13 cellular contexts compared by ENCODE assay signal in genomic region chr2:20574423-20574911, GRCh38.
A peak's percentile ranks its signal among the peaks of the same experiment; 100 is the strongest.
DNase-seq lines count a peak whose midpoint lies in the region; ATAC-seq and TF ChIP-seq lines count a peak whose summit lies in the region.
"Had no signal": no experiment of that assay in that cellular context is flagged by ENCODE, and none has a peak within 500 bp of the region (broad histone marks: within the 10 kb centered on the region; RNA-seq: fewer than 3 reads in every experiment).

No MANE protein-coding gene starts in this region.

- no peaks in the 10 kb centered on the region for H3K36me3 ChIP-seq in BLaER1 treated with 17β-estradiol and CSF1 and Interleukin-3, amounts not matched to agents 10 nM and 100 nM
- no peaks in the 10 kb centered on the region for H3K36me3 ChIP-seq in gastrocnemius medialis

- no peak overlapping the region for H3K9ac ChIP-seq in BLaER1 treated with 17β-estradiol and CSF1 and Interleukin-3, amounts not matched to agents 10 nM and 100 nM

- H3K36me3 Mint-ChIP-seq in activated T-helper 17 cell treated with anti-CD3 and anti-CD28 coated beads, Interleukin-2, amount 50 U/mL, for 72 hours (ENCODE audit: low read depth) = no peaks in the 10 kb centered on the region

- H3K27ac Mint-ChIP-seq in activated T-helper 17 cell treated with anti-CD3 and anti-CD28 coated beads, Interleukin-2, amount 50 U/mL, for 72 hours = peak overlapping the region; percentile 94
- H3K27ac Mint-ChIP-seq: activated B cell treated with CpG ODN at 0.5 μM for 24 hours had no signal

- no peaks in the 10 kb centered on the region for H3K27me3 Mint-ChIP-seq in activated T-helper 17 cell treated with anti-CD3 and anti-CD28 coated beads, Interleukin-2, amount 50 U/mL, for 72 hours
- H3K27me3 Mint-ChIP-seq: activated B cell treated with CpG ODN at 0.5 μM for 24 hours had no signal

- no peak for ATAC-seq in activated T-helper 17 cell treated with anti-CD3 and anti-CD28 coated beads, Interleukin-2, amount 50 U/mL, for 72 hours (replicated peaks)
- no peak for ATAC-seq in gastrocnemius medialis
- ATAC-seq in HG03135 (IDR thresholded peaks at IDR 0.05; ENCODE audit: unreplicated experiment) = no peak
- ATAC-seq in HG02840 (IDR thresholded peaks at IDR 0.05; ENCODE audit: low FRiP score, unreplicated experiment) = no peak

- no peak overlapping the region for H3K4me3 ChIP-seq in BLaER1 treated with 17β-estradiol and CSF1 and Interleukin-3, amounts not matched to agents 10 nM and 100 nM
- H3K4me3 ChIP-seq in gastrocnemius medialis = no peak overlapping the region

- H3K4me3 Mint-ChIP-seq in activated T-helper 17 cell treated with anti-CD3 and anti-CD28 coated beads, Interleukin-2, amount 50 U/mL, for 72 hours = no peak overlapping the region
- H3K4me3 Mint-ChIP-seq: activated B cell treated with CpG ODN at 0.5 μM for 24 hours had no signal

- no peak overlapping the region for H3K27ac ChIP-seq in BLaER1 treated with 17β-estradiol and CSF1 and Interleukin-3, amounts not matched to agents 10 nM and 100 nM
- H3K27ac ChIP-seq in layer of hippocampus (ENCODE audit: low read depth, low read length) (peak overlapping the region; percentile 79), gastrocnemius medialis (peak overlapping the region in 3 of 4 donors; percentile 56 to 71 (median 64))

- peak overlapping the region; percentile 30 to 98 (median 89); a peak in 21 of 22 replicates for H3K4me2 ChIP-seq in BLaER1 treated with 17β-estradiol and CSF1 and Interleukin-3, amounts not matched to agents 10 nM and 100 nM

- peaks cover 0 to 4% (median 0%) of the 10 kb centered on the region in 11 experiments; a peak in 1 of 22 replicates for H4K20me1 ChIP-seq in BLaER1 treated with 17β-estradiol and CSF1 and Interleukin-3, amounts not matched to agents 10 nM and 100 nM

- no peak for TF ChIP-seq CTCF in gastrocnemius medialis (IDR thresholded peaks at IDR 0.05 in 4 of 5, conservative IDR thresholded peaks at IDR 0.05 in 1 of 5)

- intact Hi-C loops in gastrocnemius medialis (cut with DNase I; ENCODE audit: low total_unique reads) = no loop called here

- H3K27me3 ChIP-seq in BLaER1 treated with 17β-estradiol and CSF1 and Interleukin-3, amounts not matched to agents 10 nM and 100 nM = no peaks in the 10 kb centered on the region
- no peaks in the 10 kb centered on the region for H3K27me3 ChIP-seq in layer of hippocampus (ENCODE audit: control insufficient read depth, insufficient read depth, low read length)
- H3K27me3 ChIP-seq in gastrocnemius medialis = no peaks in the 10 kb centered on the region

- in situ Hi-C loops in gastrocnemius medialis (cut with MboI; ENCODE audit: low sequenced_read_pairs in 4 of 4) = no loop called here

- no peaks in the 10 kb centered on the region for H3K9me3 ChIP-seq in BLaER1 treated with 17β-estradiol and CSF1 and Interleukin-3, amounts not matched to agents 10 nM and 100 nM (replicated peaks in 1 of 11)
- no peaks in the 10 kb centered on the region for H3K9me3 ChIP-seq in gastrocnemius medialis

- TF ChIP-seq POLR2A in gastrocnemius medialis (IDR thresholded peaks at IDR 0.05) = no peak

- H3K4me1 Mint-ChIP-seq in activated T-helper 17 cell treated with anti-CD3 and anti-CD28 coated beads, Interleukin-2, amount 50 U/mL, for 72 hours = peaks cover 20% of the 10 kb centered on the region

- DNase-seq in gastrocnemius medialis = no peak
- no peak for DNase-seq in mesenteric fat pad (ENCODE audit: low spot score)
- no peak for DNase-seq in NCI-H1092 (lab: John Stamatoyannopoulos, UW)
- DNase-seq: activated B cell treated with CpG ODN at 0.5 μM for 24 hours, activated gamma-delta T cell, GDM1, Karpas-422, NCI-H1417 treated with DMSO at 0.1 percent for 48 hours had no signal

- H3K9me3 Mint-ChIP-seq in activated T-helper 17 cell treated with anti-CD3 and anti-CD28 coated beads, Interleukin-2, amount 50 U/mL, for 72 hours = no peaks in the 10 kb centered on the region
- H3K9me3 Mint-ChIP-seq: activated B cell treated with CpG ODN at 0.5 μM for 24 hours had no signal

- H3K4me1 ChIP-seq in BLaER1 treated with 17β-estradiol and CSF1 and Interleukin-3, amounts not matched to agents 10 nM and 100 nM = peaks cover 52 to 100% (median 93%) of the 10 kb centered on the region in 10 experiments
- peaks cover 27 to 81% of the 10 kb centered on the region in 2 donors for H3K4me1 ChIP-seq in gastrocnemius medialis

Comparison
In these comparisons a context has a peak if more than half of its experiments do, and no peak if none do; other contexts are left out.
1. H3K27ac ChIP-seq: peak in layer of hippocampus (single experiment) and gastrocnemius medialis (3 of 4); none in BLaER1 treated with 17β-estradiol and CSF1 and Interleukin-3, amounts not matched to agents 10 nM and 100 nM (0 of 11).